Comparison of ENCODE assay signal across 1 cellular context in the genomic region with DNA sequence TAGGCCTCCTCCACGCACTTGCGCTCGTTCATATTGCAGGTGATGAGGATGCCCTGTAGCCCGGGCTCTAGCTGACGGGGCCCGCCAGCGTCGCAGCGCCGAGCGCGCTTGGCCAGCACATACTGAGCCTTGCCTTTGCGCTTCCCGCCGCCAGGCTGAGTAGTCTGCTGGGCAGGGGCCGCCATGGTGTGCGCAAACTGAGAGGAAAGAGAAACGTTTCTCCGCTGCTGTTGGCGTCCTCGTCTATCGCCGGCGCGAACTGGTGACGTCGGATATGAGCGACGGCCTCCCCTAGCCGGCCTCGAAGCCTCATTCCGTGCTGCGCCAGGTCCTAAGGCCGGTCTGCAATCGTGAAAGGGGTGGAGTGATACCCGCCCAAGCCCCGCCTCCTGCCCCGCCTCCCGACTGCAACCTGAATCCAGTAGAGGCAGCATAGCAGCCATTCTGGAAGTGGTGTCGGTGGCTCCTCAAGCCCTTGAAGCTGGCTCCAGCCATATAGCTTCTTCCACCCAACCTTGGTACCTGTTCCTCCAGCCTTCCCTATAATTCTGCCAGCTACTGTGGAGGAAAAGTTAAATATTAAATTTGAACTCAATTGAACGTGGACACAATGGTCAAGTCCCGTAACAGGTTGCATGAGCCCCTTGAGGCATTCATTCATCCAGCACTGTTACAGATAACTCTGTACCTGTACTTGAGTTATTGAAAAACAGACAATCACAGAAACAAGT.
TF ChIP-seq lines count a peak whose summit lies in the region.

A gene with protein sequence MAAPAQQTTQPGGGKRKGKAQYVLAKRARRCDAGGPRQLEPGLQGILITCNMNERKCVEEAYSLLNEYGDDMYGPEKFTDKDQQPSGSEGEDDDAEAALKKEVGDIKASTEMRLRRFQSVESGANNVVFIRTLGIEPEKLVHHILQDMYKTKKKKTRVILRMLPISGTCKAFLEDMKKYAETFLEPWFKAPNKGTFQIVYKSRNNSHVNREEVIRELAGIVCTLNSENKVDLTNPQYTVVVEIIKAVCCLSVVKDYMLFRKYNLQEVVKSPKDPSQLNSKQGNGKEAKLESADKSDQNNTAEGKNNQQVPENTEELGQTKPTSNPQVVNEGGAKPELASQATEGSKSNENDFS (minus strand): TSS at position 264 of the 731 bp plus-strand sequence. CDS start 79 bp downstream, at position 185.

TF ChIP-seq in GM12878, 131 proteins besides CTCF, POLR2A, EP300 and RAD21 (continued from another document and continues in another):
- TF ChIP-seq, protein P1, sequence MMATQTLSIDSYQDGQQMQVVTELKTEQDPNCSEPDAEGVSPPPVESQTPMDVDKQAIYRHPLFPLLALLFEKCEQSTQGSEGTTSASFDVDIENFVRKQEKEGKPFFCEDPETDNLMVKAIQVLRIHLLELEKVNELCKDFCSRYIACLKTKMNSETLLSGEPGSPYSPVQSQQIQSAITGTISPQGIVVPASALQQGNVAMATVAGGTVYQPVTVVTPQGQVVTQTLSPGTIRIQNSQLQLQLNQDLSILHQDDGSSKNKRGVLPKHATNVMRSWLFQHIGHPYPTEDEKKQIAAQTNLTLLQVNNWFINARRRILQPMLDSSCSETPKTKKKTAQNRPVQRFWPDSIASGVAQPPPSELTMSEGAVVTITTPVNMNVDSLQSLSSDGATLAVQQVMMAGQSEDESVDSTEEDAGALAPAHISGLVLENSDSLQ (IDR thresholded peaks at IDR 0.05), result peak; percentile 75
- peak; percentile 60; the same call in 1 of the 2 replicates for TF ChIP-seq TCF3 (IDR thresholded peaks at IDR 0.05; ENCODE audit: borderline replicate concordance, insufficient read depth, low read depth, low read length)
- TF ChIP-seq MTA3 (IDR thresholded peaks at IDR 0.05; ENCODE audit: borderline replicate concordance, low read length), result no peak
- peak; percentile 59 to 94; a peak in 3 of 4 replicates for TF ChIP-seq SRF (IDR thresholded peaks at IDR 0.05; ENCODE audit: low read depth in 2 of 2, low read length in 2 of 2)
- TF ChIP-seq, protein P2, sequence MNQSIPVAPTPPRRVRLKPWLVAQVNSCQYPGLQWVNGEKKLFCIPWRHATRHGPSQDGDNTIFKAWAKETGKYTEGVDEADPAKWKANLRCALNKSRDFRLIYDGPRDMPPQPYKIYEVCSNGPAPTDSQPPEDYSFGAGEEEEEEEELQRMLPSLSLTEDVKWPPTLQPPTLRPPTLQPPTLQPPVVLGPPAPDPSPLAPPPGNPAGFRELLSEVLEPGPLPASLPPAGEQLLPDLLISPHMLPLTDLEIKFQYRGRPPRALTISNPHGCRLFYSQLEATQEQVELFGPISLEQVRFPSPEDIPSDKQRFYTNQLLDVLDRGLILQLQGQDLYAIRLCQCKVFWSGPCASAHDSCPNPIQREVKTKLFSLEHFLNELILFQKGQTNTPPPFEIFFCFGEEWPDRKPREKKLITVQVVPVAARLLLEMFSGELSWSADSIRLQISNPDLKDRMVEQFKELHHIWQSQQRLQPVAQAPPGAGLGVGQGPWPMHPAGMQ (IDR thresholded peaks at IDR 0.05; ENCODE audit: borderline replicate concordance), result no peak
- TF ChIP-seq, protein P3, sequence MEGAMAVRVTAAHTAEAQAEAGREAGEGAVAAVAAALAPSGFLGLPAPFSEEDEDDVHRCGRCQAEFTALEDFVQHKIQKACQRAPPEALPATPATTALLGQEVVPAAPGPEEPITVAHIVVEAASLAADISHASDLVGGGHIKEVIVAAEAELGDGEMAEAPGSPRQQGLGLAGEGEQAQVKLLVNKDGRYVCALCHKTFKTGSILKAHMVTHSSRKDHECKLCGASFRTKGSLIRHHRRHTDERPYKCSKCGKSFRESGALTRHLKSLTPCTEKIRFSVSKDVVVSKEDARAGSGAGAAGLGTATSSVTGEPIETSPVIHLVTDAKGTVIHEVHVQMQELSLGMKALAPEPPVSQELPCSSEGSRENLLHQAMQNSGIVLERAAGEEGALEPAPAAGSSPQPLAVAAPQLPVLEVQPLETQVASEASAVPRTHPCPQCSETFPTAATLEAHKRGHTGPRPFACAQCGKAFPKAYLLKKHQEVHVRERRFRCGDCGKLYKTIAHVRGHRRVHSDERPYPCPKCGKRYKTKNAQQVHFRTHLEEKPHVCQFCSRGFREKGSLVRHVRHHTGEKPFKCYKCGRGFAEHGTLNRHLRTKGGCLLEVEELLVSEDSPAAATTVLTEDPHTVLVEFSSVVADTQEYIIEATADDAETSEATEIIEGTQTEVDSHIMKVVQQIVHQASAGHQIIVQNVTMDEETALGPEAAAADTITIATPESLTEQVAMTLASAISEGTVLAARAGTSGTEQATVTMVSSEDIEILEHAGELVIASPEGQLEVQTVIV (IDR thresholded peaks at IDR 0.05; ENCODE audit: borderline replicate concordance, partially characterized antibody), result peak; percentile 82
- TF ChIP-seq NR2C1 (IDR thresholded peaks at IDR 0.05), result peak; percentile 28; the same call in 1 of the 2 replicates
- TF ChIP-seq RFX5 (IDR thresholded peaks at IDR 0.05; ENCODE audit: low read depth, low read length), result 0 out of 2 replicates have a peak, but pooled peaks have one; percentile 26
- TF ChIP-seq MEF2A (IDR thresholded peaks at IDR 0.05; ENCODE audit: insufficient read depth, low read depth, low read length), result 0 out of 2 replicates have a peak, but pooled peaks have one; percentile 42
- TF ChIP-seq, protein P4, sequence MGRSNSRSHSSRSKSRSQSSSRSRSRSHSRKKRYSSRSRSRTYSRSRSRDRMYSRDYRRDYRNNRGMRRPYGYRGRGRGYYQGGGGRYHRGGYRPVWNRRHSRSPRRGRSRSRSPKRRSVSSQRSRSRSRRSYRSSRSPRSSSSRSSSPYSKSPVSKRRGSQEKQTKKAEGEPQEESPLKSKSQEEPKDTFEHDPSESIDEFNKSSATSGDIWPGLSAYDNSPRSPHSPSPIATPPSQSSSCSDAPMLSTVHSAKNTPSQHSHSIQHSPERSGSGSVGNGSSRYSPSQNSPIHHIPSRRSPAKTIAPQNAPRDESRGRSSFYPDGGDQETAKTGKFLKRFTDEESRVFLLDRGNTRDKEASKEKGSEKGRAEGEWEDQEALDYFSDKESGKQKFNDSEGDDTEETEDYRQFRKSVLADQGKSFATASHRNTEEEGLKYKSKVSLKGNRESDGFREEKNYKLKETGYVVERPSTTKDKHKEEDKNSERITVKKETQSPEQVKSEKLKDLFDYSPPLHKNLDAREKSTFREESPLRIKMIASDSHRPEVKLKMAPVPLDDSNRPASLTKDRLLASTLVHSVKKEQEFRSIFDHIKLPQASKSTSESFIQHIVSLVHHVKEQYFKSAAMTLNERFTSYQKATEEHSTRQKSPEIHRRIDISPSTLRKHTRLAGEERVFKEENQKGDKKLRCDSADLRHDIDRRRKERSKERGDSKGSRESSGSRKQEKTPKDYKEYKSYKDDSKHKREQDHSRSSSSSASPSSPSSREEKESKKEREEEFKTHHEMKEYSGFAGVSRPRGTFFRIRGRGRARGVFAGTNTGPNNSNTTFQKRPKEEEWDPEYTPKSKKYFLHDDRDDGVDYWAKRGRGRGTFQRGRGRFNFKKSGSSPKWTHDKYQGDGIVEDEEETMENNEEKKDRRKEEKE (IDR thresholded peaks at IDR 0.05), result no peak
- TF ChIP-seq CREM (IDR thresholded peaks at IDR 0.05; ENCODE audit: low read depth), result peak; percentile 100
- TF ChIP-seq CREB1 (IDR thresholded peaks at IDR 0.05; ENCODE audit: low read depth), result peak; percentile 99
- TF ChIP-seq FOXK2 (IDR thresholded peaks at IDR 0.05), result no peak
- TF ChIP-seq, protein P5, sequence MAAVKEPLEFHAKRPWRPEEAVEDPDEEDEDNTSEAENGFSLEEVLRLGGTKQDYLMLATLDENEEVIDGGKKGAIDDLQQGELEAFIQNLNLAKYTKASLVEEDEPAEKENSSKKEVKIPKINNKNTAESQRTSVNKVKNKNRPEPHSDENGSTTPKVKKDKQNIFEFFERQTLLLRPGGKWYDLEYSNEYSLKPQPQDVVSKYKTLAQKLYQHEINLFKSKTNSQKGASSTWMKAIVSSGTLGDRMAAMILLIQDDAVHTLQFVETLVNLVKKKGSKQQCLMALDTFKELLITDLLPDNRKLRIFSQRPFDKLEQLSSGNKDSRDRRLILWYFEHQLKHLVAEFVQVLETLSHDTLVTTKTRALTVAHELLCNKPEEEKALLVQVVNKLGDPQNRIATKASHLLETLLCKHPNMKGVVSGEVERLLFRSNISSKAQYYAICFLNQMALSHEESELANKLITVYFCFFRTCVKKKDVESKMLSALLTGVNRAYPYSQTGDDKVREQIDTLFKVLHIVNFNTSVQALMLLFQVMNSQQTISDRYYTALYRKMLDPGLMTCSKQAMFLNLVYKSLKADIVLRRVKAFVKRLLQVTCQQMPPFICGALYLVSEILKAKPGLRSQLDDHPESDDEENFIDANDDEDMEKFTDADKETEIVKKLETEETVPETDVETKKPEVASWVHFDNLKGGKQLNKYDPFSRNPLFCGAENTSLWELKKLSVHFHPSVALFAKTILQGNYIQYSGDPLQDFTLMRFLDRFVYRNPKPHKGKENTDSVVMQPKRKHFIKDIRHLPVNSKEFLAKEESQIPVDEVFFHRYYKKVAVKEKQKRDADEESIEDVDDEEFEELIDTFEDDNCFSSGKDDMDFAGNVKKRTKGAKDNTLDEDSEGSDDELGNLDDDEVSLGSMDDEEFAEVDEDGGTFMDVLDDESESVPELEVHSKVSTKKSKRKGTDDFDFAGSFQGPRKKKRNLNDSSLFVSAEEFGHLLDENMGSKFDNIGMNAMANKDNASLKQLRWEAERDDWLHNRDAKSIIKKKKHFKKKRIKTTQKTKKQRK (IDR thresholded peaks at IDR 0.05; ENCODE audit: low read depth, low read length), result no peak
- TF ChIP-seq ZNF384 (IDR thresholded peaks at IDR 0.05; ENCODE audit: borderline replicate concordance, low read depth, low read length), result peak; percentile 9; the same call in 1 of the 2 replicates
- TF ChIP-seq IRF4 (IDR thresholded peaks at IDR 0.05; ENCODE audit: low read depth, low read length), result peak; percentile 64; the same call in 1 of the 2 replicates
- no peak for TF ChIP-seq FOXM1 (IDR thresholded peaks at IDR 0.05; ENCODE audit: low read depth, low read length)
- peak; percentile 86 for TF ChIP-seq HCFC1 (IDR thresholded peaks at IDR 0.05; ENCODE audit: low read length)
- TF ChIP-seq, protein P6, sequence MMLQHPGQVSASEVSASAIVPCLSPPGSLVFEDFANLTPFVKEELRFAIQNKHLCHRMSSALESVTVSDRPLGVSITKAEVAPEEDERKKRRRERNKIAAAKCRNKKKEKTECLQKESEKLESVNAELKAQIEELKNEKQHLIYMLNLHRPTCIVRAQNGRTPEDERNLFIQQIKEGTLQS (IDR thresholded peaks at IDR 0.05; ENCODE audit: borderline replicate concordance, extremely low read depth, low read depth, low read length), result peak; percentile 86; the same call in 1 of the 2 replicates
- peak; percentile 83 for TF ChIP-seq RELA (IDR thresholded peaks at IDR 0.05; ENCODE audit: borderline replicate concordance, partially characterized antibody)
- TF ChIP-seq SMAD5 (IDR thresholded peaks at IDR 0.05; ENCODE audit: low read depth), result peak; percentile 73
- TF ChIP-seq, protein P7, sequence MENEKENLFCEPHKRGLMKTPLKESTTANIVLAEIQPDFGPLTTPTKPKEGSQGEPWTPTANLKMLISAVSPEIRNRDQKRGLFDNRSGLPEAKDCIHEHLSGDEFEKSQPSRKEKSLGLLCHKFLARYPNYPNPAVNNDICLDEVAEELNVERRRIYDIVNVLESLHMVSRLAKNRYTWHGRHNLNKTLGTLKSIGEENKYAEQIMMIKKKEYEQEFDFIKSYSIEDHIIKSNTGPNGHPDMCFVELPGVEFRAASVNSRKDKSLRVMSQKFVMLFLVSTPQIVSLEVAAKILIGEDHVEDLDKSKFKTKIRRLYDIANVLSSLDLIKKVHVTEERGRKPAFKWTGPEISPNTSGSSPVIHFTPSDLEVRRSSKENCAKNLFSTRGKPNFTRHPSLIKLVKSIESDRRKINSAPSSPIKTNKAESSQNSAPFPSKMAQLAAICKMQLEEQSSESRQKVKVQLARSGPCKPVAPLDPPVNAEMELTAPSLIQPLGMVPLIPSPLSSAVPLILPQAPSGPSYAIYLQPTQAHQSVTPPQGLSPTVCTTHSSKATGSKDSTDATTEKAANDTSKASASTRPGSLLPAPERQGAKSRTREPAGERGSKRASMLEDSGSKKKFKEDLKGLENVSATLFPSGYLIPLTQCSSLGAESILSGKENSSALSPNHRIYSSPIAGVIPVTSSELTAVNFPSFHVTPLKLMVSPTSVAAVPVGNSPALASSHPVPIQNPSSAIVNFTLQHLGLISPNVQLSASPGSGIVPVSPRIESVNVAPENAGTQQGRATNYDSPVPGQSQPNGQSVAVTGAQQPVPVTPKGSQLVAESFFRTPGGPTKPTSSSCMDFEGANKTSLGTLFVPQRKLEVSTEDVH (IDR thresholded peaks at IDR 0.05; ENCODE audit: low read depth, partially characterized antibody), result peak; percentile 55
- TF ChIP-seq SMC3 (IDR thresholded peaks at IDR 0.05; ENCODE audit: borderline replicate concordance, low read length), result no peak
- TF ChIP-seq CBFB (IDR thresholded peaks at IDR 0.05; ENCODE audit: low read depth), result peak; percentile 71; the same call in 1 of the 2 replicates
- 0 out of 2 replicates have a peak, but pooled peaks have one; percentile 47 for TF ChIP-seq PML (IDR thresholded peaks at IDR 0.05; ENCODE audit: low read length)
- peak; percentile 78 for TF ChIP-seq TAF1 (IDR thresholded peaks at IDR 0.05; ENCODE audit: borderline replicate concordance, low read depth, low read length)
- peak; percentile 95 for TF ChIP-seq SP1 (IDR thresholded peaks at IDR 0.05; ENCODE audit: low read depth, low read length)
- TF ChIP-seq MYB (IDR thresholded peaks at IDR 0.05; ENCODE audit: borderline replicate concordance, low read depth, low read length), result 0 out of 2 replicates have a peak, but pooled peaks have one; percentile 19
- TF ChIP-seq POLR2AphosphoS2 (IDR thresholded peaks at IDR 0.05; ENCODE audit: low read depth, low read length), result 0 out of 2 replicates have a peak, but pooled peaks have one; percentile 56
- no peak for TF ChIP-seq YBX1 (IDR thresholded peaks at IDR 0.05)
- TF ChIP-seq SUZ12 (IDR thresholded peaks at IDR 0.05; ENCODE audit: unreplicated experiment), result no peak
- peak; percentile 88 for TF ChIP-seq SIN3A (IDR thresholded peaks at IDR 0.05; ENCODE audit: low read depth, low read length)
- 0 out of 2 replicates have a peak, but pooled peaks have one; percentile 12 for TF ChIP-seq ESRRA (IDR thresholded peaks at IDR 0.05; ENCODE audit: low read length)
- TF ChIP-seq, protein P8, sequence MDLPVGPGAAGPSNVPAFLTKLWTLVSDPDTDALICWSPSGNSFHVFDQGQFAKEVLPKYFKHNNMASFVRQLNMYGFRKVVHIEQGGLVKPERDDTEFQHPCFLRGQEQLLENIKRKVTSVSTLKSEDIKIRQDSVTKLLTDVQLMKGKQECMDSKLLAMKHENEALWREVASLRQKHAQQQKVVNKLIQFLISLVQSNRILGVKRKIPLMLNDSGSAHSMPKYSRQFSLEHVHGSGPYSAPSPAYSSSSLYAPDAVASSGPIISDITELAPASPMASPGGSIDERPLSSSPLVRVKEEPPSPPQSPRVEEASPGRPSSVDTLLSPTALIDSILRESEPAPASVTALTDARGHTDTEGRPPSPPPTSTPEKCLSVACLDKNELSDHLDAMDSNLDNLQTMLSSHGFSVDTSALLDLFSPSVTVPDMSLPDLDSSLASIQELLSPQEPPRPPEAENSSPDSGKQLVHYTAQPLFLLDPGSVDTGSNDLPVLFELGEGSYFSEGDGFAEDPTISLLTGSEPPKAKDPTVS (IDR thresholded peaks at IDR 0.05; ENCODE audit: low read depth, low read length), result 0 out of 2 replicates have a peak, but pooled peaks have one; percentile 35
- peak; percentile 19; the same call in 1 of the 2 replicates for TF ChIP-seq BACH1 (IDR thresholded peaks at IDR 0.05; ENCODE audit: borderline replicate concordance)
- no peak for TF ChIP-seq MEF2B (IDR thresholded peaks at IDR 0.05; ENCODE audit: partially characterized antibody, poor library complexity, severe bottlenecking)
